24 cellular contexts compared by ENCODE assay signal in the genomic region with DNA sequence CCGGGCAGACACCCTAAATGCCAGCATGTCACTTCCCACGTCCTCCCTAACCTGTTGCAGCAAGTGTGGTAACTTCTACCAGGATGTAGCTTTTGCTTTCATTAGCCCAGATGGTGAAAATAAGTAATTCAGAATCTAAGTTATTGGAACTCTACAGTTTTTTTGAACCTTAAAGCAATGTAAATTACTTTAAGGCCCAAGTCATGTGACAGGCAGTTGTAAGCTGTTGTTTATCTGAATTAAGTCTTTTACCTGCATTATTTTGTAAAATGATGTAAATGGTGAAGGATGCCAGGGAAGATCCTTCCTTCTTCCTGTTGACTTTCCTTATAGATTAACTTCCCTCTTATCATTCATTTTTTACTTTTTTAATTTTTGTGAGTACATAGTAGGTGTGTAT.
"Had no signal": no experiment of that assay in that cellular context is flagged by ENCODE, and none has a peak within 500 bp of the region (broad histone marks: within the 10 kb centered on the region; RNA-seq: fewer than 3 reads in every experiment).

No MANE protein-coding gene starts in this region.

- H3K4me3 ChIP-seq: MG63, SJSA1, SK-N-MC had no signal

- H3K27ac ChIP-seq: HL-60, SJSA1, SK-N-MC had no signal

- H3K27ac Mint-ChIP-seq: IgD-negative memory B cell had no signal

- H3K36me3 Mint-ChIP-seq: IgD-negative memory B cell had no signal

- H3K4me1 Mint-ChIP-seq: IgD-negative memory B cell had no signal

- H3K4me3 Mint-ChIP-seq: IgD-negative memory B cell had no signal

- H3K36me3 ChIP-seq: MG63, SJSA1 had no signal

- H3K4me1 ChIP-seq: SJSA1 had no signal

- H3K27me3 ChIP-seq: MG63, SJSA1 had no signal

- DNase-seq: KBM-7, MG63, NCI-H1092, NCI-H1105 treated with DMSO at 0.1 percent for 48 hours, NCI-H1417 treated with DMSO at 0.1 percent for 48 hours, NCI-H146, NCI-H1694 treated with DMSO at 0.1 percent for 48 hours, NCI-H1930, NCI-H2081, NCI-H2107, NCI-H2171, NCI-H226, NCI-H446, NCI-H510A, NCI-H524 treated with DMSO at 0.1 percent for 48 hours, NCI-H69, NCI-H774, Right ventricle myocardium superior, RPMI8226, SIG-M5 had no signal

- H3K9me3 ChIP-seq: MG63, SJSA1 had no signal

- H3K27me3 Mint-ChIP-seq: IgD-negative memory B cell had no signal
